ENCODE assay signal across 8 cellular contexts in genomic region chr1:211830055-211830329, GRCh38. TPM values are rescaled to one million over a fixed set of nuclear protein-coding genes. Genes with fewer than 3 reads are reported as not detected.
A peak's percentile ranks its signal among the peaks of the same experiment; 100 is the strongest.
DNase-seq lines count a peak whose midpoint lies in the region; ATAC-seq and TF ChIP-seq lines count a peak whose summit lies in the region.

No MANE protein-coding gene starts in this region.

- H3K4me3 ChIP-seq in AG04450 (ENCODE audit: low read depth, low read length) (peak overlapping the region; percentile 69), Loucy (ENCODE audit: low read length, poor library complexity, severe bottlenecking) (peak overlapping the region; percentile 80), body of pancreas (peak overlapping the region in 1 of 2 donors; percentile 58), thoracic aorta (peak overlapping the region; percentile 90)

- H3K4me2 ChIP-seq in Loucy (ENCODE audit: low read depth, low read length, poor library complexity, severe bottlenecking) = peak overlapping the region; percentile 97

- peaks cover 4% of the 10 kb centered on the region for H3K36me3 Mint-ChIP-seq in memory B cell

- H3K27ac Mint-ChIP-seq in memory B cell = peak overlapping the region; percentile 87

- DNase-seq in AG04450 (ENCODE audit: low read depth, low spot score) (no peak), body of pancreas (no peak), memory B cell (ENCODE audit: low spot score in 2 of 2) (peak in 1 of 2 donors; percentile 12), thoracic aorta (ENCODE audit: low spot score) (no peak), amniotic stem cell (lab: John Stamatoyannopoulos, UW) (no peak)

- peak; percentile 21 for ATAC-seq in GM19455 (IDR thresholded peaks at IDR 0.05; ENCODE audit: unreplicated experiment)
- ATAC-seq in body of pancreas = peak; percentile 16
- ATAC-seq in memory B cell (ENCODE audit: low read depth) = peak; percentile 27
- no peak for ATAC-seq in thoracic aorta (ENCODE audit: insufficient number of reproducible peaks, low FRiP score, low read depth)
- ATAC-seq in HG02610 (IDR thresholded peaks at IDR 0.05; ENCODE audit: unreplicated experiment) = no peak

- peak overlapping the region; percentile 94 for H3K4me3 Mint-ChIP-seq in memory B cell

- no peaks in the 10 kb centered on the region for H3K9me3 ChIP-seq in AG04450 (ENCODE audit: control insufficient read depth, insufficient read depth, low read length)
- H3K9me3 ChIP-seq in Loucy (ENCODE audit: insufficient read depth, low read depth, low read length) = no peaks in the 10 kb centered on the region
- H3K9me3 ChIP-seq in body of pancreas = no peaks in the 10 kb centered on the region
- H3K9me3 ChIP-seq in thoracic aorta = no peaks in the 10 kb centered on the region

- H4K20me1 ChIP-seq in Loucy (ENCODE audit: insufficient read depth, low read length, poor library complexity, severe bottlenecking) = peaks cover 27% of the 10 kb centered on the region

- H3F3A ChIP-seq in Loucy (ENCODE audit: low read depth) = peaks cover 7% of the 10 kb centered on the region; the same call in 1 of the 2 replicates

- H3K27me3 Mint-ChIP-seq in memory B cell = no peaks in the 10 kb centered on the region

- peaks cover 48% of the 10 kb centered on the region for H3K4me1 ChIP-seq in Loucy (ENCODE audit: insufficient read depth, low read length, poor library complexity, severe bottlenecking)
- peaks cover 18% of the 10 kb centered on the region for H3K4me1 ChIP-seq in body of pancreas
- H3K4me1 ChIP-seq in thoracic aorta (ENCODE audit: control insufficient read depth in 1 of 2, low read depth in 2 of 2) = peaks cover 10 to 16% of the 10 kb centered on the region in 2 donors

- CTCF ChIA-PET in AG04450 (lab: Charles Lee) = interaction anchor here (5.8 kb wide), 1 partner anchor 132 kb away, joined by 29 read pairs; no protein-coding TSS in a partner anchor

- 0 to 1% methylated on average over 20 to 31 of the region's 45 CpGs for WGBS in body of pancreas, 2 donors

- H3K27me3 ChIP-seq in AG04450 (ENCODE audit: control insufficient read depth, insufficient read depth, low read length) (peaks cover 3% of the 10 kb centered on the region), Loucy (ENCODE audit: insufficient read depth, low read length, poor library complexity, severe bottlenecking) (no peaks in the 10 kb centered on the region), body of pancreas (no peaks in the 10 kb centered on the region), thoracic aorta (replicated peaks; ENCODE audit: insufficient read depth) (no peaks in the 10 kb centered on the region)

- H3K9me3 Mint-ChIP-seq in memory B cell = no peaks in the 10 kb centered on the region

- H3K4me1 Mint-ChIP-seq in memory B cell = peaks cover 43% of the 10 kb centered on the region

- TF ChIP-seq POLR2A in body of pancreas (IDR thresholded peaks at IDR 0.05) = no peak

- no peak for TF ChIP-seq CTCF in AG04450 (IDR thresholded peaks at IDR 0.05; ENCODE audit: low read depth, low read length)
- TF ChIP-seq CTCF in Loucy (conservative IDR thresholded peaks at IDR 0.05; ENCODE audit: low read length) = no peak
- TF ChIP-seq CTCF in body of pancreas (IDR thresholded peaks at IDR 0.05) = no peak
- no peak for TF ChIP-seq CTCF in thoracic aorta (IDR thresholded peaks at IDR 0.05)

- no peaks in the 10 kb centered on the region for H3K9me2 ChIP-seq in Loucy (replicated peaks; ENCODE audit: low read depth, low read length)

- peak overlapping the region; percentile 65; the same call in 1 of the 2 replicates for H2AFZ ChIP-seq in Loucy (ENCODE audit: low read length)

- H3K79me2 ChIP-seq in Loucy (ENCODE audit: insufficient read depth, low read length) = peaks cover 32% of the 10 kb centered on the region

- intact Hi-C loops in body of pancreas (cut with DNase I) = no loop called here

- H3K27ac ChIP-seq in AG04450 (ENCODE audit: low read depth, low read length) (no peak overlapping the region), body of pancreas (peak overlapping the region; percentile 73 to 96 (median 94)), thoracic aorta (peak overlapping the region in 1 of 2 donors; percentile 86)

- H3K9ac ChIP-seq in Loucy (ENCODE audit: low read depth, low read length, poor library complexity, severe bottlenecking) = peak overlapping the region; percentile 65

- H3K36me3 ChIP-seq in Loucy (ENCODE audit: insufficient read depth, low read length) (no peaks in the 10 kb centered on the region), body of pancreas (replicated peaks in 1 of 2; ENCODE audit: insufficient read depth in 1 of 2, low read depth in 2 of 2) (no peaks in the 10 kb centered on the region), thoracic aorta (no peaks in the 10 kb centered on the region)

- POLR2A ChIA-PET in AG04450 (lab: Yijun Ruan, JAX) = no interaction called here

RNA-seq across cellular contexts. Expression of gene LPGAT1, which starts 0.6 kb away (rescaled TPM):
- polyA plus RNA-seq in AG04450 (2011; rRNA removed) = 14.2 and 16.5 TPM in 2 replicates
- 13.2 and 20.6 TPM in 2 replicates for polyA minus RNA-seq in AG04450 (2011; rRNA and poly(A)+ RNA removed)
- total RNA-seq in body of pancreas (10 to 100 TPM; 24.4 to 50.1 TPM), thoracic aorta (10 to 100 TPM; 32.5 to 48.0 TPM)

Comparison
In these comparisons a context has a peak if more than half of its experiments do, and no peak if none do; other contexts are left out.
1. ATAC-seq: peak in GM19455 (single experiment), body of pancreas (single experiment) and memory B cell (single experiment); none in thoracic aorta (single experiment) and HG02610 (single experiment).